11 cellular contexts compared by ENCODE assay signal in the genomic region with DNA sequence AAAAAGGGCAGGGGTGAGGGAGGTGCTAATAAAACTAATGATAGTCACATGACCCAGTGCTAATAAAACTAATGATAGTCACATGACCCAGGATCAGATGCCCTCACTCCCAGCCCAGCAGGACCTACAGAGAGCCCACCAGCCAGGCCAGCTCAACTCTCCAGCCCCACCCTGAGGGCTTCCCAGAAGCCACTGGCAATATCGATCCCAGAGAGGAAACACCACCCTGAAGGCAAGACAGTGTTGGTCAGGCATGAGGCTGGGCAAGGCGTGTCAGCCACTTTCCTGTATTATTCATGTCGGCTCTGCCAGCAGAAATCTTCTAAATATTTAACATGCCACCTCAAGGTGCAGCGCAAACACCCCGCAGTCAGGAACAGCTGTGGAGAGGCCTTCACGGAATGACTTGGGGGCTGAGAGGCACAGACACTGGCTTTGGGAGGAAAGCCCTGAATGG. TPM values are rescaled to one million over a fixed set of nuclear protein-coding genes. Genes with fewer than 3 reads are reported as not detected.
DNase-seq lines count a peak whose midpoint lies in the region; ATAC-seq and TF ChIP-seq lines count a peak whose summit lies in the region.
"Had no signal": no experiment of that assay in that cellular context is flagged by ENCODE, and none has a peak within 500 bp of the region (broad histone marks: within the 10 kb centered on the region; RNA-seq: fewer than 3 reads in every experiment).

No MANE protein-coding gene starts in this region.

- no peak for ATAC-seq in right cardiac atrium
- no peak for ATAC-seq in HG02571 (IDR thresholded peaks at IDR 0.05; ENCODE audit: unreplicated experiment)
- no peak for ATAC-seq in GM19023 (IDR thresholded peaks at IDR 0.05; ENCODE audit: unreplicated experiment)

- H3K4me1 ChIP-seq in right cardiac atrium (ENCODE audit: control insufficient read depth, insufficient read depth, low read length) (peaks cover 9% of the 10 kb centered on the region), right atrium auricular region (peaks cover 0 to 12% of the 10 kb centered on the region in 2 donors)

- H3K9me3 ChIP-seq in right cardiac atrium (ENCODE audit: control insufficient read depth, low read length) (no peaks in the 10 kb centered on the region), right atrium auricular region (peaks cover 0 to under 1% of the 10 kb centered on the region in 2 donors)

- 44% methylated on average over 6 of the region's 6 CpGs for WGBS in right cardiac atrium

- peaks cover 15% of the 10 kb centered on the region for H3K4me1 Mint-ChIP-seq in activated T-helper 2 cell treated with anti-CD3 and anti-CD28 coated beads, Interferon-gamma antibody, Interleukin-2, Interleukin-4, amounts not matched to agents 10 μg/mL and 5 μg/mL and 100 μg/mL, durations not matched to agents 14 hours and 24 hours and 36 hours (ENCODE audit: low read depth)

- DNase-seq in right cardiac atrium = no peak
- DNase-seq in right atrium auricular region (ENCODE audit: low spot score) = no peak
- no peak for DNase-seq in activated T-helper 2 cell treated with anti-CD3 and anti-CD28 coated beads, Interferon-gamma antibody, Interleukin-2, Interleukin-4, amounts not matched to agents 10 μg/mL and 5 μg/mL and 100 μg/mL, durations not matched to agents 14 hours and 24 hours and 36 hours (ENCODE audit: low spot score)
- peak; percentile 55 for DNase-seq in mucosa of gallbladder (ENCODE audit: low spot score)
- DNase-seq in activated CD4-positive, CD25-positive, alpha-beta regulatory T cell (lab: John Stamatoyannopoulos, UW) = no peak
- no peak for DNase-seq in stimulated activated CD4-positive, alpha-beta T cell treated with anti-CD3 and anti-CD28 coated beads, Interleukin-4, amount 100 ng/mL, for 1 hour
- DNase-seq: hippocampal formation; stimulated activated CD4-positive, alpha-beta T cell treated with anti-CD3 and anti-CD28 coated beads, Interleukin-1b, Interleukin-23, amount 100 ng/mL, for 48 hours had no signal

- peaks cover 3% of the 10 kb centered on the region for H3K9me3 Mint-ChIP-seq in activated T-helper 2 cell treated with anti-CD3 and anti-CD28 coated beads, Interferon-gamma antibody, Interleukin-2, Interleukin-4, amounts not matched to agents 10 μg/mL and 5 μg/mL and 100 μg/mL, durations not matched to agents 14 hours and 24 hours and 36 hours

- peak overlapping the region; percentile 79 for H3K4me3 Mint-ChIP-seq in activated T-helper 2 cell treated with anti-CD3 and anti-CD28 coated beads, Interferon-gamma antibody, Interleukin-2, Interleukin-4, amounts not matched to agents 10 μg/mL and 5 μg/mL and 100 μg/mL, durations not matched to agents 14 hours and 24 hours and 36 hours (ENCODE audit: low read depth)

- H3K36me3 Mint-ChIP-seq in activated T-helper 2 cell treated with anti-CD3 and anti-CD28 coated beads, Interferon-gamma antibody, Interleukin-2, Interleukin-4, amounts not matched to agents 10 μg/mL and 5 μg/mL and 100 μg/mL, durations not matched to agents 14 hours and 24 hours and 36 hours (ENCODE audit: low read depth) = no peaks in the 10 kb centered on the region

- H3K27ac ChIP-seq in right cardiac atrium (ENCODE audit: low read length) = no peak overlapping the region
- H3K27ac ChIP-seq in right atrium auricular region = peak overlapping the region in 1 of 2 donors; percentile 77

- peak overlapping the region; percentile 68 for H3K4me3 ChIP-seq in right cardiac atrium (ENCODE audit: low read length)
- peak overlapping the region in 1 of 2 donors; percentile 57 for H3K4me3 ChIP-seq in right atrium auricular region

- intact Hi-C loops in right cardiac atrium (cut with DNase I) = no loop called here
- intact Hi-C loops in activated T-helper 2 cell treated with anti-CD3 and anti-CD28 coated beads, Interferon-gamma antibody, Interleukin-2, Interleukin-4, amounts not matched to agents 10 μg/mL and 5 μg/mL and 100 μg/mL, durations not matched to agents 14 hours and 24 hours and 36 hours (cut with micrococcal nuclease) = loop anchor here (5.0 kb wide), 1 partner anchor 451 kb away; no protein-coding TSS in a partner anchor

- peaks cover 61% of the 10 kb centered on the region for H3K27me3 Mint-ChIP-seq in activated T-helper 2 cell treated with anti-CD3 and anti-CD28 coated beads, Interferon-gamma antibody, Interleukin-2, Interleukin-4, amounts not matched to agents 10 μg/mL and 5 μg/mL and 100 μg/mL, durations not matched to agents 14 hours and 24 hours and 36 hours (ENCODE audit: low read depth)

- H3K27ac Mint-ChIP-seq in activated T-helper 2 cell treated with anti-CD3 and anti-CD28 coated beads, Interferon-gamma antibody, Interleukin-2, Interleukin-4, amounts not matched to agents 10 μg/mL and 5 μg/mL and 100 μg/mL, durations not matched to agents 14 hours and 24 hours and 36 hours = no peak overlapping the region
- H3K27ac Mint-ChIP-seq: dendritic cell treated with granulocyte-macrophage colony-stimulating factor and Interleukin-4, amounts not matched to agents 40 ng/mL and 50 ng/mL, for 4 days had no signal

- H3K27me3 ChIP-seq in right cardiac atrium (ENCODE audit: control insufficient read depth, insufficient read depth) (no peaks in the 10 kb centered on the region), right atrium auricular region (no peaks in the 10 kb centered on the region)

- no peaks in the 10 kb centered on the region for H3K36me3 ChIP-seq in right atrium auricular region

- no peak for TF ChIP-seq CTCF in right atrium auricular region (IDR thresholded peaks at IDR 0.05)

RNA-seq across cellular contexts. Expression of a gene that starts 1.5 kb away (rescaled TPM):
- total RNA-seq in right cardiac atrium (10 to 100 TPM; 22.5 to 34.4 (median 26.7) TPM), right atrium auricular region (10 to 100 TPM; 29.4 to 34.2 TPM), mucosa of gallbladder (21.2 TPM)
- polyA plus RNA-seq in right cardiac atrium = 16.5 TPM
- 0.62 and 0.71 TPM in 2 replicates for total RNA-seq in activated T-helper 2 cell treated with anti-CD3 and anti-CD28 coated beads, Interferon-gamma antibody, Interleukin-2, Interleukin-4, amounts not matched to agents 10 μg/mL and 5 μg/mL and 100 μg/mL, durations not matched to agents 14 hours and 24 hours and 36 hours

Comparison
In these comparisons a context has a peak if more than half of its experiments do, and no peak if none do; other contexts are left out.
1. RNA of a gene that starts 1.5 kb away (total RNA-seq): 29.4 to 34.2 TPM in right atrium auricular region, 22.5 to 34.4 TPM in right cardiac atrium and 21.2 TPM in mucosa of gallbladder (single experiment); 0.62 to 0.71 TPM in activated T-helper 2 cell treated with anti-CD3 and anti-CD28 coated beads, Interferon-gamma antibody, Interleukin-2, Interleukin-4, amounts not matched to agents 10 μg/mL and 5 μg/mL and 100 μg/mL, durations not matched to agents 14 hours and 24 hours and 36 hours; every median in the first group is over 10 times any median in the second.